ENCODE assay signal across 1 cellular context in genomic region chr9:69743930-69744329, GRCh38.
TF ChIP-seq lines count a peak whose summit lies in the region.

No MANE protein-coding gene starts in this region.

TF ChIP-seq in IMR-90, 13 proteins besides CTCF, POLR2A, EP300 and RAD21 (continued from another document):
- no peak for TF ChIP-seq USF2 (IDR thresholded peaks at IDR 0.05; ENCODE audit: low read depth, low read length)
- no peak for TF ChIP-seq CEBPB (IDR thresholded peaks at IDR 0.05; ENCODE audit: low read depth, low read length)
- no peak for TF ChIP-seq MAZ (IDR thresholded peaks at IDR 0.05; ENCODE audit: borderline replicate concordance, low read depth, low read length)
- TF ChIP-seq MXI1 (IDR thresholded peaks at IDR 0.05; ENCODE audit: borderline replicate concordance, low read depth, low read length): no peak
- no peak for TF ChIP-seq FOS (IDR thresholded peaks at IDR 0.05; ENCODE audit: low read depth, low read length)
- TF ChIP-seq SMC3 (IDR thresholded peaks at IDR 0.05; ENCODE audit: low read depth, low read length): no peak
